In genomic region chr10:70109064-70109729, GRCh38 we compare ENCODE assay signal across 18 cellular contexts.
"Had no signal": no experiment of that assay in that cellular context is flagged by ENCODE, and none has a peak within 500 bp of the region (broad histone marks: within the 10 kb centered on the region; RNA-seq: fewer than 3 reads in every experiment).

No MANE protein-coding gene starts in this region.

- H3K27ac Mint-ChIP-seq: activated CD4-positive, alpha-beta T cell treated with anti-CD3 and anti-CD28 coated beads, Interleukin-2, amount 10 ng/mL, durations not matched to agents 7 days and 5 days; stimulated activated naive CD8-positive, alpha-beta T cell treated with anti-CD3 and anti-CD28 coated beads, Interleukin-15, amount 100 ng/mL, for 72 hours; T-helper 17 cell had no signal

- H3K27ac ChIP-seq: brain microvascular endothelial cell, epithelial cell of prostate, neutrophil, right atrium auricular region, testis, upper lobe of left lung had no signal

- H3K9me3 ChIP-seq: neutrophil, right atrium auricular region, testis, upper lobe of left lung had no signal

- DNase-seq: activated CD4-positive, alpha-beta T cell treated with anti-CD3 and anti-CD28 coated beads, Interleukin-2, amount 10 ng/mL, durations not matched to agents 7 days and 5 days; activated CD4-positive, CD25-positive, alpha-beta regulatory T cell; activated CD8-positive, alpha-beta memory T cell treated with anti-CD3 and anti-CD28 coated beads for 24 hours; activated gamma-delta T cell treated with Interleukin-2 at 50 U/mL for 16 hours; activated naive CD8-positive, alpha-beta T cell treated with anti-CD3 and anti-CD28 coated beads for 36 hours; brain microvascular endothelial cell; foreskin melanocyte; midbrain; naive thymus-derived CD8-positive, alpha-beta T cell; stimulated activated naive CD8-positive, alpha-beta T cell treated with anti-CD3 and anti-CD28 coated beads, Interleukin-15, amount 100 ng/mL, for 72 hours; T-helper 17 cell; testis; upper lobe of left lung had no signal

- H3K9me3 Mint-ChIP-seq: activated CD4-positive, alpha-beta T cell treated with anti-CD3 and anti-CD28 coated beads, Interleukin-2, amount 10 ng/mL, durations not matched to agents 7 days and 5 days; activated naive CD8-positive, alpha-beta T cell treated with anti-CD3 and anti-CD28 coated beads for 36 hours; naive thymus-derived CD8-positive, alpha-beta T cell; stimulated activated naive CD8-positive, alpha-beta T cell treated with anti-CD3 and anti-CD28 coated beads, Interleukin-15, amount 100 ng/mL, for 72 hours had no signal

- H3K27me3 Mint-ChIP-seq: activated CD4-positive, alpha-beta T cell treated with anti-CD3 and anti-CD28 coated beads, Interleukin-2, amount 10 ng/mL, durations not matched to agents 7 days and 5 days; activated naive CD8-positive, alpha-beta T cell treated with anti-CD3 and anti-CD28 coated beads for 36 hours; naive thymus-derived CD8-positive, alpha-beta T cell; stimulated activated naive CD8-positive, alpha-beta T cell treated with anti-CD3 and anti-CD28 coated beads, Interleukin-15, amount 100 ng/mL, for 72 hours; T-helper 17 cell had no signal

- H3K4me3 ChIP-seq: lung, right atrium auricular region, smooth muscle cell, testis, upper lobe of left lung had no signal

- H3K27me3 ChIP-seq: brain microvascular endothelial cell, neutrophil, right atrium auricular region, testis, upper lobe of left lung had no signal

- H3K36me3 ChIP-seq: neutrophil had no signal

- H3K4me3 Mint-ChIP-seq: activated CD4-positive, alpha-beta T cell treated with anti-CD3 and anti-CD28 coated beads, Interleukin-2, amount 10 ng/mL, durations not matched to agents 7 days and 5 days; activated naive CD8-positive, alpha-beta T cell treated with anti-CD3 and anti-CD28 coated beads for 36 hours; naive thymus-derived CD8-positive, alpha-beta T cell; stimulated activated naive CD8-positive, alpha-beta T cell treated with anti-CD3 and anti-CD28 coated beads, Interleukin-15, amount 100 ng/mL, for 72 hours; T-helper 17 cell had no signal

- ATAC-seq: naive thymus-derived CD8-positive, alpha-beta T cell; stimulated activated naive CD8-positive, alpha-beta T cell treated with anti-CD3 and anti-CD28 coated beads, Interleukin-15, amount 100 ng/mL, for 72 hours; T-helper 17 cell had no signal
